Comparison of ENCODE assay signal across 10 cellular contexts in genomic region chr17:43917016-43917347, GRCh38. TPM values are rescaled to one million over a fixed set of nuclear protein-coding genes. Genes with fewer than 3 reads are reported as not detected.
A peak's percentile ranks its signal among the peaks of the same experiment; 100 is the strongest.
DNase-seq lines count a peak whose midpoint lies in the region; ATAC-seq and TF ChIP-seq lines count a peak whose summit lies in the region.
"Had no signal": no experiment of that assay in that cellular context is flagged by ENCODE, and none has a peak within 500 bp of the region (broad histone marks: within the 10 kb centered on the region; RNA-seq: fewer than 3 reads in every experiment).

No MANE protein-coding gene starts in this region.

- H4K20me1 ChIP-seq in H9 (ENCODE audit: control insufficient read depth, insufficient read depth, insufficient read length): no peaks in the 10 kb centered on the region

- H3K79me2 ChIP-seq in H9 (ENCODE audit: insufficient read depth, low read length) (no peaks in the 10 kb centered on the region), parathyroid adenoma (no peaks in the 10 kb centered on the region)

- H3K9me3 Mint-ChIP-seq in H9: peaks cover 0 to 5% of the 10 kb centered on the region in 2 experiments; a peak in 4 of 5 replicates

- no peak overlapping the region for H2BK5ac ChIP-seq in H9 (ENCODE audit: insufficient read length, low read length)

- no peaks in the 10 kb centered on the region for H3K36me3 Mint-ChIP-seq in H9 (ENCODE audit: insufficient read depth in 1 of 3, low read depth in 3 of 3)

- no peak overlapping the region for H2BK12ac ChIP-seq in H9 (ENCODE audit: insufficient read length, low read depth, low read length)

- H2BK120ac ChIP-seq in H9 (ENCODE audit: low read depth, low read length, poor library complexity, severe bottlenecking): no peak overlapping the region

- H4K8ac ChIP-seq in H9 (replicated peaks; ENCODE audit: insufficient read length, low read depth, low read length): no peak overlapping the region

- H3K23ac ChIP-seq in H9 (ENCODE audit: insufficient read length, low read depth, low read length): no peak overlapping the region

- H2AFZ ChIP-seq in H9 (ENCODE audit: low read length) (no peak overlapping the region), parathyroid adenoma (peak overlapping the region; percentile 40)

- H4K5ac ChIP-seq in H9 (ENCODE audit: insufficient read length, low read depth, low read length): no peak overlapping the region

- no peak overlapping the region for H3K27ac ChIP-seq in H9 (ENCODE audit: insufficient read length, low read depth, low read length)
- no peak overlapping the region for H3K27ac ChIP-seq in coronary artery
- H3K27ac ChIP-seq in parathyroid adenoma: no peak overlapping the region
- H3K27ac ChIP-seq: transverse colon had no signal

- no peaks in the 10 kb centered on the region for H3K23me2 ChIP-seq in H9 (ENCODE audit: insufficient read length, low read depth, low read length, poor library complexity, severe bottlenecking)

- no CpG with 5 or more reads among the region's 8 CpGs for WGBS in H9 (ENCODE audit: extremely low coverage, insufficient read length, low lambda C conversion rate)

- H3K4me3 Mint-ChIP-seq in H9: no peak overlapping the region

- no peak overlapping the region for H3K14ac ChIP-seq in H9 (ENCODE audit: insufficient read depth, low read length)

- peaks cover 36% of the 10 kb centered on the region for H3K27me3 Mint-ChIP-seq in H9 (ENCODE audit: low read depth)

- peaks cover 19 to 25% of the 10 kb centered on the region in 2 experiments for H3K4me1 Mint-ChIP-seq in H9

- TF ChIP-seq CTCF in H9 (conservative IDR thresholded peaks at IDR 0.05) (no peak), coronary artery (IDR thresholded peaks at IDR 0.05) (no peak), parathyroid adenoma (IDR thresholded peaks at IDR 0.05) (no peak)

- peak overlapping the region; percentile 60 for H3K4me3 ChIP-seq in coronary artery
- H3K4me3 ChIP-seq in parathyroid adenoma (ENCODE audit: low read depth, low read length): no peak overlapping the region

- H2BK20ac ChIP-seq in H9 (ENCODE audit: low read depth, low read length, poor library complexity, severe bottlenecking): no peak overlapping the region

- H3K4me1 ChIP-seq in ES-I3 (ENCODE audit: insufficient read depth, low read length): peaks cover 4% of the 10 kb centered on the region; the same call in 1 of the 2 replicates
- no peaks in the 10 kb centered on the region for H3K4me1 ChIP-seq in H9 (ENCODE audit: insufficient read depth, low read length)
- H3K4me1 ChIP-seq in parathyroid adenoma: peaks cover 12% of the 10 kb centered on the region

- H3K36me3 ChIP-seq in ES-I3 (ENCODE audit: insufficient read depth, low read length) (no peaks in the 10 kb centered on the region), parathyroid adenoma (ENCODE audit: control insufficient read depth, insufficient read depth, low read length) (no peaks in the 10 kb centered on the region)
- H3K36me3 ChIP-seq: transverse colon had no signal

- no peak overlapping the region for H2AK5ac ChIP-seq in H9 (ENCODE audit: insufficient read length, low read length)

- no peak overlapping the region for H3K27ac Mint-ChIP-seq in H9

- ATAC-seq in GM21526 (IDR thresholded peaks at IDR 0.05; ENCODE audit: low FRiP score, unreplicated experiment) (no peak), HG02970 (IDR thresholded peaks at IDR 0.05; ENCODE audit: low FRiP score, unreplicated experiment) (no peak)

- no peaks in the 10 kb centered on the region; the same call in 1 of the 2 replicates for H3K27me3 ChIP-seq in H9 (ENCODE audit: insufficient read depth, low read length)
- H3K27me3 ChIP-seq in parathyroid adenoma (ENCODE audit: control insufficient read depth, insufficient read depth, low read length): no peaks in the 10 kb centered on the region

- H3K9me3 ChIP-seq in ES-I3 (ENCODE audit: control insufficient read depth, insufficient read depth, low read length): no peaks in the 10 kb centered on the region
- no peaks in the 10 kb centered on the region for H3K9me3 ChIP-seq in H9 (ENCODE audit: control insufficient read depth, low read depth, low read length)
- no peaks in the 10 kb centered on the region for H3K9me3 ChIP-seq in parathyroid adenoma (ENCODE audit: control insufficient read depth, low read length)
- H3K9me3 ChIP-seq: transverse colon had no signal

- DNase-seq in H9 (no peak), coronary artery (ENCODE audit: low spot score) (no peak), germinal center (ENCODE audit: low spot score) (no peak)

- H3K18ac ChIP-seq in H9 (ENCODE audit: insufficient read length, low read depth, low read length): no peak overlapping the region

- H2BK15ac ChIP-seq in H9 (ENCODE audit: low read depth, low read length): no peak overlapping the region

- no peaks in the 10 kb centered on the region for H3K79me1 ChIP-seq in H9 (ENCODE audit: insufficient read depth, low read depth, low read length, poor library complexity, severe bottlenecking)

- H3K4me2 ChIP-seq in H9 (ENCODE audit: insufficient read depth, insufficient read length, low read length) (peak overlapping the region; percentile 24), parathyroid adenoma (ENCODE audit: low read length) (no peak overlapping the region)

- H3K9ac ChIP-seq in ES-I3 (ENCODE audit: low read depth, low read length) (peak overlapping the region; percentile 32; the same call in 1 of the 2 replicates), H9 (ENCODE audit: extremely low read depth, insufficient read length, low read length) (no peak overlapping the region), parathyroid adenoma (no peak overlapping the region)

- H3K4ac ChIP-seq in H9 (ENCODE audit: low read depth, low read length): no peak overlapping the region

- no peak overlapping the region for H3T11ph ChIP-seq in H9 (ENCODE audit: low read length)

- no peak overlapping the region for H3K56ac ChIP-seq in H9 (ENCODE audit: insufficient read length, low read depth, low read length)

- H4K91ac ChIP-seq in H9 (ENCODE audit: insufficient read length, low read depth, low read length): no peak overlapping the region

RNA-seq across cellular contexts. Expression of gene MPP2, which starts 9.6 kb away (rescaled TPM):
- total RNA-seq in H9 (2021): 16.3 and 17.9 TPM in 2 replicates

RNA-seq across cellular contexts. Expression of gene PPY, which starts 25.3 kb away (rescaled TPM):
- 0.59 TPM in 1 of 2 replicates, not detected in the other for total RNA-seq in H9 (2021)
- total RNA-seq: omental fat pad, SK-MEL-5, transverse colon had no signal

RNA-seq across cellular contexts. Expression of gene PYY, which starts 36.8 kb away (rescaled TPM):
- 1.7 and 2.0 TPM in 2 replicates for total RNA-seq in H9 (2021)
- total RNA-seq: omental fat pad, SK-MEL-5 had no signal
